ENCODE assay signal across 11 cellular contexts in the genomic region with DNA sequence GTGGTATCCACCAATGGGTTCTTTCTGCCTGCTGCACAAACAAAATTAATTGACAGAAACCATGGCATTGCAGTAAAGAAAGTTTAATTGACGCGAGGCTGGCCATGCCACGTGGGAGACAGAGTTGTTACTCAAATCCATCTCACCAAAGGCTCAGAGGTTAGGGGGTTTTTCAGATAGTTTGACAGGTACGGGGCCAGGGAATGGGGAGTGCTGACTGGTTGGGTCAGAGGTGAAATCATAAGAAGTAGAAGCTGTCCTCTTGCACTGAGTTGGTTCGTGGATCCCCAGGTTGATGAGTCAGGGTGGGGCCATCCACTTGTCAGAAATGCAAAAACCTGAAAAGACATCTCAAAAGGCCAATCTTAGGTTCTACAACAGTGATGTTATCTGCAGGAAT. TPM values are rescaled to one million over a fixed set of nuclear protein-coding genes. Genes with fewer than 3 reads are reported as not detected.
DNase-seq lines count a peak whose midpoint lies in the region; ATAC-seq, FAIRE-seq and TF ChIP-seq lines count a peak whose summit lies in the region.
"Had no signal": no experiment of that assay in that cellular context is flagged by ENCODE, and none has a peak within 500 bp of the region (broad histone marks: within the 10 kb centered on the region; RNA-seq: fewer than 3 reads in every experiment).

No MANE protein-coding gene starts in this region.

- intact Hi-C loops in CD4-positive, alpha-beta memory T cell (cut with micrococcal nuclease): loop anchor here (2.0 kb wide), 2 partner anchors 29 to 205 kb away; a partner anchor contains a TSS

- no peaks in the 10 kb centered on the region for H3K9me3 ChIP-seq in CD4-positive, alpha-beta memory T cell (ENCODE audit: control insufficient read depth in 1 of 2, low read length in 2 of 2)
- H3K9me3 ChIP-seq in astrocyte (ENCODE audit: insufficient read depth, low read depth, low read length): no peaks in the 10 kb centered on the region
- no peaks in the 10 kb centered on the region for H3K9me3 ChIP-seq in parathyroid adenoma (ENCODE audit: control insufficient read depth, low read length)

- no peak for FAIRE-seq in astrocyte (lab: Jason Lieb, UNC)

- CTCF ChIA-PET in CD4-positive, alpha-beta memory T cell (lab: Charles Lee; ENCODE audit: partially characterized antibody): interaction anchor here (1.5 kb wide), 1 partner anchor 50 kb away, joined by 6 read pairs; no protein-coding TSS in a partner anchor

- peaks cover 3% of the 10 kb centered on the region for H4K20me1 ChIP-seq in astrocyte (ENCODE audit: insufficient read depth, low read length)

- POLR2A ChIA-PET in CD4-positive, alpha-beta memory T cell (lab: Charles Lee; ENCODE audit: partially characterized antibody): no interaction called here

- no peaks in the 10 kb centered on the region for H3K27me3 Mint-ChIP-seq in CD4-positive, alpha-beta memory T cell
- H3K27me3 Mint-ChIP-seq in astrocyte (ENCODE audit: low read depth, unreplicated experiment): no peaks in the 10 kb centered on the region

- no peaks in the 10 kb centered on the region for H3K27me3 ChIP-seq in CD4-positive, alpha-beta memory T cell (ENCODE audit: insufficient read depth, low read length)
- H3K27me3 ChIP-seq in astrocyte (ENCODE audit: insufficient read depth, low read length) (no peaks in the 10 kb centered on the region), parathyroid adenoma (ENCODE audit: control insufficient read depth, insufficient read depth, low read length) (no peaks in the 10 kb centered on the region)

- H3K36me3 ChIP-seq in CD4-positive, alpha-beta memory T cell (ENCODE audit: insufficient read depth, low read length): no peaks in the 10 kb centered on the region
- H3K36me3 ChIP-seq in astrocyte (ENCODE audit: insufficient read depth, low read length) (no peaks in the 10 kb centered on the region), parathyroid adenoma (ENCODE audit: control insufficient read depth, insufficient read depth, low read length) (no peaks in the 10 kb centered on the region)

- no peak overlapping the region for H3K4me3 ChIP-seq in CD4-positive, alpha-beta memory T cell (ENCODE audit: low read length in 2 of 2)
- H3K4me3 ChIP-seq in NB4 (ENCODE audit: low read depth, low read length) (no peak overlapping the region), astrocyte (ENCODE audit: insufficient read depth, low read depth, low read length) (no peak overlapping the region), parathyroid adenoma (ENCODE audit: low read depth, low read length) (no peak overlapping the region)

- peaks cover 20% of the 10 kb centered on the region for H3K4me1 ChIP-seq in CD4-positive, alpha-beta memory T cell (ENCODE audit: insufficient read depth, low read length)
- H3K4me1 ChIP-seq in astrocyte (ENCODE audit: insufficient read depth, low read length) (peaks cover 4% of the 10 kb centered on the region), parathyroid adenoma (no peaks in the 10 kb centered on the region)

- peak overlapping the region; percentile 71 for H3K27ac ChIP-seq in CD4-positive, alpha-beta memory T cell (ENCODE audit: low read depth, low read length)
- H3K27ac ChIP-seq in astrocyte (ENCODE audit: low read depth, low read length) (no peak overlapping the region), parathyroid adenoma (no peak overlapping the region)

- peak overlapping the region; percentile 97 to 100 (median 98) for H3K4me3 Mint-ChIP-seq in CD4-positive, alpha-beta memory T cell
- peak overlapping the region; percentile 42 for H3K4me3 Mint-ChIP-seq in astrocyte (ENCODE audit: unreplicated experiment)

- H3K9ac ChIP-seq in astrocyte (ENCODE audit: low read length) (no peak overlapping the region), parathyroid adenoma (no peak overlapping the region)

- no peaks in the 10 kb centered on the region for H3K9me3 Mint-ChIP-seq in CD4-positive, alpha-beta memory T cell
- H3K9me3 Mint-ChIP-seq in astrocyte (ENCODE audit: unreplicated experiment): no peaks in the 10 kb centered on the region

- no peak overlapping the region for H2AFZ ChIP-seq in astrocyte (ENCODE audit: low read depth, low read length)
- peak overlapping the region; percentile 68 for H2AFZ ChIP-seq in parathyroid adenoma

- ATAC-seq in GM18873 (IDR thresholded peaks at IDR 0.05; ENCODE audit: low FRiP score, unreplicated experiment) (no peak), GM18907 (IDR thresholded peaks at IDR 0.05; ENCODE audit: unreplicated experiment) (no peak)

- no peak for TF ChIP-seq POLR2A in NB4 (IDR thresholded peaks at IDR 0.05; ENCODE audit: extremely low read depth, insufficient read length)

- no peak overlapping the region for H3K4me2 ChIP-seq in astrocyte (ENCODE audit: low read length)
- no peak overlapping the region for H3K4me2 ChIP-seq in parathyroid adenoma (ENCODE audit: low read length)

- H3K79me2 ChIP-seq in astrocyte (ENCODE audit: insufficient read depth, low read length) (peaks cover 28% of the 10 kb centered on the region), parathyroid adenoma (peaks cover 8% of the 10 kb centered on the region)

- peaks cover 0 to 9% of the 10 kb centered on the region in 2 donors for H3K36me3 Mint-ChIP-seq in CD4-positive, alpha-beta memory T cell
- no peaks in the 10 kb centered on the region for H3K36me3 Mint-ChIP-seq in astrocyte (ENCODE audit: low read depth, unreplicated experiment)

- no peak for TF ChIP-seq CTCF in NB4 (IDR thresholded peaks at IDR 0.05; ENCODE audit: low read depth, low read length)
- no peak for TF ChIP-seq CTCF in astrocyte (IDR thresholded peaks at IDR 0.05; ENCODE audit: insufficient read depth, low read depth, low read length)
- no peak for TF ChIP-seq CTCF in parathyroid adenoma (IDR thresholded peaks at IDR 0.05)

- DNase-seq in CD4-positive, alpha-beta memory T cell: peak in 1 of 5 donors; percentile 51
- DNase-seq in NB4 (ENCODE audit: low read depth): peak; percentile 12
- DNase-seq in astrocyte (ENCODE audit: low read depth): no peak
- no peak for DNase-seq in cerebellar cortex (ENCODE audit: low spot score)
- DNase-seq in NCI-H524 treated with DMSO at 0.1 percent for 48 hours (lab: John Stamatoyannopoulos, UW): no peak
- DNase-seq: central memory CD4-positive, alpha-beta T cell; NCI-H1694 treated with DMSO at 0.1 percent for 48 hours; right cardiac atrium had no signal

- H3K27ac Mint-ChIP-seq in CD4-positive, alpha-beta memory T cell: peak overlapping the region; percentile 84 to 98 (median 95)
- peak overlapping the region; percentile 3 for H3K27ac Mint-ChIP-seq in astrocyte (ENCODE audit: unreplicated experiment)

- H3K4me1 Mint-ChIP-seq in CD4-positive, alpha-beta memory T cell: peaks cover 17 to 43% (median 31%) of the 10 kb centered on the region in 4 donors
- peaks cover 7% of the 10 kb centered on the region for H3K4me1 Mint-ChIP-seq in astrocyte (ENCODE audit: low read depth, unreplicated experiment)

RNA-seq across cellular contexts. Expression of a gene that starts 0.9 kb away (rescaled TPM):
- 10 to 100 TPM; 17.0 to 17.5 TPM for total RNA-seq in CD4-positive, alpha-beta memory T cell
- polyA plus RNA-seq in CD4-positive, alpha-beta memory T cell: 10 to 100 TPM; 18.6 to 19.1 TPM
- total RNA-seq in astrocyte: 28.3 and 36.3 TPM in 2 replicates

RNA-seq across cellular contexts. Expression of a gene that starts 37.9 kb away (rescaled TPM):
- total RNA-seq in CD4-positive, alpha-beta memory T cell: 10 to 100 TPM; 50.3 to 52.5 TPM
- 10 to 100 TPM; 77.9 to 79.5 TPM for polyA plus RNA-seq in CD4-positive, alpha-beta memory T cell
- total RNA-seq in astrocyte: 34.8 and 39.1 TPM in 2 replicates

RNA-seq across cellular contexts. Expression of a gene that starts 38.3 kb away (rescaled TPM):
- total RNA-seq in CD4-positive, alpha-beta memory T cell: 10 to 100 TPM; 95.5 to 99.5 TPM
- polyA plus RNA-seq in CD4-positive, alpha-beta memory T cell: 10 to 100 TPM; 34.8 to 86.1 TPM
- total RNA-seq in astrocyte: 35.9 and 38.6 TPM in 2 replicates
